8 cellular contexts compared by ENCODE assay signal in genomic region chr4:48340276-48340904, GRCh38. TPM values are rescaled to one million over a fixed set of nuclear protein-coding genes. Genes with fewer than 3 reads are reported as not detected.
DNase-seq lines count a peak whose midpoint lies in the region; ATAC-seq, FAIRE-seq and TF ChIP-seq lines count a peak whose summit lies in the region.

No MANE protein-coding gene starts in this region.

- peaks cover 36% of the 10 kb centered on the region for H3K4me1 Mint-ChIP-seq in activated T-helper 17 cell treated with anti-CD3 and anti-CD28 coated beads, Interleukin-2, amount 50 U/mL, for 72 hours

- no peaks in the 10 kb centered on the region for H3K27me3 ChIP-seq in pancreas

- peak; percentile 49 for DNase-seq in A172 (ENCODE audit: low spot score)
- DNase-seq in germinal center (ENCODE audit: low spot score): peak; percentile 36
- DNase-seq in pancreas: peak in 1 of 6 donors; percentile 20
- DNase-seq in COLO829 (ENCODE audit: low spot score): no peak

- H3K4me3 ChIP-seq in pancreas: peak overlapping the region; percentile 0 to 96 (median 75)

- H3K9me3 Mint-ChIP-seq in activated T-helper 17 cell treated with anti-CD3 and anti-CD28 coated beads, Interleukin-2, amount 50 U/mL, for 72 hours: no peaks in the 10 kb centered on the region

- peak; percentile 5 for FAIRE-seq in pancreas (lab: Jason Lieb, UNC)

- H3K27ac Mint-ChIP-seq in activated T-helper 17 cell treated with anti-CD3 and anti-CD28 coated beads, Interleukin-2, amount 50 U/mL, for 72 hours: peak overlapping the region; percentile 86

- peaks cover 8 to 33% (median 25%) of the 10 kb centered on the region in 3 donors for H3K4me1 ChIP-seq in pancreas

- H3K36me3 ChIP-seq in KOPT-K1 (ENCODE audit: insufficient read depth, low read length): no peaks in the 10 kb centered on the region
- no peaks in the 10 kb centered on the region for H3K36me3 ChIP-seq in pancreas

- WGBS in pancreas, 2 donors: 3 to 4% methylated on average over 14 of the region's 14 CpGs

- H3K36me3 Mint-ChIP-seq in activated T-helper 17 cell treated with anti-CD3 and anti-CD28 coated beads, Interleukin-2, amount 50 U/mL, for 72 hours (ENCODE audit: low read depth): no peaks in the 10 kb centered on the region

- intact Hi-C loops in pancreas (cut with DNase I): no loop called here

- H3K27ac ChIP-seq in KOPT-K1 (ENCODE audit: low read depth, low read length, poor library complexity, severe bottlenecking) (peak overlapping the region; percentile 81), pancreas (peak overlapping the region; percentile 80 to 97 (median 94))

- peak overlapping the region; percentile 98 for H3K4me3 Mint-ChIP-seq in activated T-helper 17 cell treated with anti-CD3 and anti-CD28 coated beads, Interleukin-2, amount 50 U/mL, for 72 hours

- H3K9me3 ChIP-seq in KOPT-K1 (ENCODE audit: insufficient read depth, low read length, poor library complexity, severe bottlenecking): no peaks in the 10 kb centered on the region
- no peaks in the 10 kb centered on the region for H3K9me3 ChIP-seq in pancreas

- no peaks in the 10 kb centered on the region for H3K27me3 Mint-ChIP-seq in activated T-helper 17 cell treated with anti-CD3 and anti-CD28 coated beads, Interleukin-2, amount 50 U/mL, for 72 hours

- TF ChIP-seq CTCF in pancreas (IDR thresholded peaks at IDR 0.05): no peak

- ATAC-seq in GM18868 (IDR thresholded peaks at IDR 0.05; ENCODE audit: unreplicated experiment) (peak; percentile 0), pancreas (peak; percentile 3 to 39 (median 18)), GM18502 (IDR thresholded peaks at IDR 0.05; ENCODE audit: poor library complexity, unreplicated experiment) (no peak)
- ATAC-seq in activated T-helper 17 cell treated with anti-CD3 and anti-CD28 coated beads, Interleukin-2, amount 50 U/mL, for 72 hours (replicated peaks): peak; percentile 38

RNA-seq across cellular contexts. Expression of gene SLAIN2, which starts 0.9 kb away (rescaled TPM):
- 38.1 and 41.7 TPM in 2 replicates for total RNA-seq in A172 (2014; rRNA removed; shearing (Covaris generic))
- 10 to 100 TPM; 38.5 to 52.0 TPM for total RNA-seq in activated T-helper 17 cell treated with anti-CD3 and anti-CD28 coated beads, Interleukin-2, amount 50 U/mL, for 72 hours
- total RNA-seq in pancreas: 10 to 100 TPM; 23.2 to 41.4 (median 30.6) TPM
- polyA plus RNA-seq in pancreas: 1 to 10 TPM; 7.0 to 8.5 TPM
